ENCODE assay signal across 13 cellular contexts in the genomic region with DNA sequence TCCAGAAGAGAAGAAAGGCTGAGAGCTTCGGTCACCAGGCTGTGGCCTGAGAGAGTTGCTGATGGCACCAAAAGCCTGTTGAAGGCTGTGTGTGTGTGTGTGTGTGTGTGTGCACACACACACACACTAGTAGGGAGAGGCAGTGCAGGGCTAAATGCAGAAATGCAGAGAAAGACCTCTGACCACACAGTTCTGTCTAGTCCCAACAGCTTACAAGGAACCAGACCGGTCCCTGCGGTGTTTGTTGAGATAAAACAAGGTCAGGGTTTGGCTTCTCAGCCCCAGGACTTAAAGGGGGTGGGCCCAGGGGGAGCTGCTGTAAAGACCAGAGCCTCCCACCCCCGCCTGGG.
A peak's percentile ranks its signal among the peaks of the same experiment; 100 is the strongest.
DNase-seq lines count a peak whose midpoint lies in the region; ATAC-seq, FAIRE-seq and TF ChIP-seq lines count a peak whose summit lies in the region.
"Had no signal": no experiment of that assay in that cellular context is flagged by ENCODE, and none has a peak within 500 bp of the region (broad histone marks: within the 10 kb centered on the region; RNA-seq: fewer than 3 reads in every experiment).

No MANE protein-coding gene starts in this region.

- H3K27me3 ChIP-seq in astrocyte (ENCODE audit: insufficient read depth, low read length) (no peaks in the 10 kb centered on the region), keratinocyte (ENCODE audit: control insufficient read depth, extremely low read depth, insufficient read depth, low read length) (no peaks in the 10 kb centered on the region)
- H3K27me3 ChIP-seq: MG63 had no signal

- H3K9ac ChIP-seq in astrocyte (ENCODE audit: low read length) (peak overlapping the region; percentile 81), keratinocyte (ENCODE audit: control insufficient read depth, extremely low read depth, insufficient read depth, low read length) (peak overlapping the region; percentile 13)

- H3K36me3 ChIP-seq in astrocyte (ENCODE audit: insufficient read depth, low read length) (peaks cover 11% of the 10 kb centered on the region), keratinocyte (ENCODE audit: control insufficient read depth in 2 of 2, extremely low read depth in 1 of 2, insufficient read depth in 2 of 2, low read length in 2 of 2) (peaks cover 5 to 19% of the 10 kb centered on the region in 2 experiments)

- no peaks in the 10 kb centered on the region for H3K9me3 ChIP-seq in astrocyte (ENCODE audit: insufficient read depth, low read depth, low read length)
- no peaks in the 10 kb centered on the region for H3K9me3 ChIP-seq in keratinocyte (ENCODE audit: control insufficient read depth, low read depth, low read length)
- H3K9me3 ChIP-seq: MG63 had no signal

- H3K4me2 ChIP-seq in astrocyte (ENCODE audit: low read length) (peak overlapping the region; percentile 69), keratinocyte (ENCODE audit: control insufficient read depth, extremely low read depth, insufficient read depth, low read depth, low read length) (peak overlapping the region; percentile 25)

- H2AFZ ChIP-seq in astrocyte (ENCODE audit: low read depth, low read length): no peak overlapping the region
- no peak overlapping the region for H2AFZ ChIP-seq in keratinocyte (ENCODE audit: control insufficient read depth, low read length)

- peaks cover 19% of the 10 kb centered on the region for H3K36me3 Mint-ChIP-seq in astrocyte (ENCODE audit: low read depth, unreplicated experiment)

- peak; percentile 61 for DNase-seq in HT1080 (ENCODE audit: low read depth)
- peak; percentile 89 for DNase-seq in astrocyte (ENCODE audit: low read depth)
- no peak for DNase-seq in keratinocyte (ENCODE audit: low read depth, low spot score)
- DNase-seq in smooth muscle cell of the brain vasculature (ENCODE audit: low read depth, low spot score): peak; percentile 54
- DNase-seq in NCI-H187 treated with DMSO at 0.1 percent for 48 hours (lab: John Stamatoyannopoulos, UW): no peak
- no peak for DNase-seq in cerebellum (ENCODE audit: low spot score)
- DNase-seq: activated B cell treated with CpG ODN at 0.5 μM for 24 hours, occipital lobe had no signal

- no peaks in the 10 kb centered on the region for H3K27me3 Mint-ChIP-seq in astrocyte (ENCODE audit: low read depth, unreplicated experiment)
- H3K27me3 Mint-ChIP-seq: activated B cell treated with CpG ODN at 0.5 μM for 24 hours had no signal

- H3K4me1 ChIP-seq in astrocyte (ENCODE audit: insufficient read depth, low read length) (peaks cover 64% of the 10 kb centered on the region), keratinocyte (ENCODE audit: control insufficient read depth, extremely low read depth, insufficient read depth, low read length) (peaks cover 23% of the 10 kb centered on the region)

- no peaks in the 10 kb centered on the region for H3K9me3 Mint-ChIP-seq in astrocyte (ENCODE audit: unreplicated experiment)
- H3K9me3 Mint-ChIP-seq: activated B cell treated with CpG ODN at 0.5 μM for 24 hours; dendritic cell treated with granulocyte-macrophage colony-stimulating factor and Interleukin-4, amounts not matched to agents 40 ng/mL and 50 ng/mL, for 4 days had no signal

- dilution Hi-C loops in keratinocyte (cut with MboI; ENCODE audit: extremely low pct_ligation_motif_present, low sequenced_read_pairs): no loop called here

- H3K4me3 ChIP-seq in astrocyte (ENCODE audit: insufficient read depth, low read depth, low read length) (no peak overlapping the region), keratinocyte (ENCODE audit: control insufficient read depth in 2 of 3, extremely low read depth in 1 of 3, insufficient read depth in 2 of 3, low read depth in 1 of 3, low read length in 3 of 3) (no peak overlapping the region)
- H3K4me3 ChIP-seq: MG63 had no signal

- H3K9me1 ChIP-seq in keratinocyte (ENCODE audit: control insufficient read depth, extremely low read depth, insufficient read depth, low read length): peaks cover 4% of the 10 kb centered on the region

- TF ChIP-seq CTCF in astrocyte (IDR thresholded peaks at IDR 0.05; ENCODE audit: insufficient read depth, low read depth, low read length) (no peak), keratinocyte (optimal IDR thresholded peaks at IDR 0.05 in 1 of 3, IDR thresholded peaks at IDR 0.05 in 1 of 3, conservative IDR thresholded peaks at IDR 0.05 in 1 of 3; ENCODE audit: extremely low read depth in 1 of 3, insufficient read depth in 2 of 3, low read length in 3 of 3) (no peak)

- peaks cover 56% of the 10 kb centered on the region for H3K4me1 Mint-ChIP-seq in astrocyte (ENCODE audit: low read depth, unreplicated experiment)

- H3K27ac ChIP-seq in astrocyte (ENCODE audit: low read depth, low read length) (peak overlapping the region; percentile 92), keratinocyte (ENCODE audit: control insufficient read depth, insufficient read depth, low read length) (peak overlapping the region; percentile 70)

- FAIRE-seq in astrocyte (lab: Jason Lieb, UNC) (no peak), keratinocyte (lab: Jason Lieb, UNC) (peak; percentile 13)
- FAIRE-seq: H1 had no signal

- ATAC-seq in GM19351 (IDR thresholded peaks at IDR 0.05; ENCODE audit: unreplicated experiment) (no peak), GM19452 (IDR thresholded peaks at IDR 0.05; ENCODE audit: unreplicated experiment) (no peak)

- H3K4me3 Mint-ChIP-seq in astrocyte (ENCODE audit: unreplicated experiment): peak overlapping the region; percentile 51
- H3K4me3 Mint-ChIP-seq: activated B cell treated with CpG ODN at 0.5 μM for 24 hours; dendritic cell treated with granulocyte-macrophage colony-stimulating factor and Interleukin-4, amounts not matched to agents 40 ng/mL and 50 ng/mL, for 4 days had no signal

- H3K79me2 ChIP-seq in astrocyte (ENCODE audit: insufficient read depth, low read length) (no peaks in the 10 kb centered on the region), keratinocyte (ENCODE audit: control insufficient read depth, insufficient read depth, low read length) (no peaks in the 10 kb centered on the region)

- H4K20me1 ChIP-seq in astrocyte (ENCODE audit: insufficient read depth, low read length) (peaks cover 16% of the 10 kb centered on the region), keratinocyte (ENCODE audit: control insufficient read depth, extremely low read depth, insufficient read depth, low read length) (no peaks in the 10 kb centered on the region)

- H3K27ac Mint-ChIP-seq in astrocyte (ENCODE audit: unreplicated experiment): peak overlapping the region; percentile 91
- H3K27ac Mint-ChIP-seq: activated B cell treated with CpG ODN at 0.5 μM for 24 hours; dendritic cell treated with granulocyte-macrophage colony-stimulating factor and Interleukin-4, amounts not matched to agents 40 ng/mL and 50 ng/mL, for 4 days had no signal

Comparison
In these comparisons a context has a peak if more than half of its experiments do, and no peak if none do; other contexts are left out.
1. DNase-seq: peak in HT1080 (single experiment), astrocyte (single experiment) and smooth muscle cell of the brain vasculature (single experiment); none in keratinocyte (single experiment), NCI-H187 treated with DMSO at 0.1 percent for 48 hours (single experiment) and cerebellum (single experiment).